In genomic region chr2:161415041-161415440, GRCh38 we compare ENCODE assay signal across 8 cellular contexts. TPM values are rescaled to one million over a fixed set of nuclear protein-coding genes. Genes with fewer than 3 reads are reported as not detected.
A peak's percentile ranks its signal among the peaks of the same experiment; 100 is the strongest.
DNase-seq lines count a peak whose midpoint lies in the region; ATAC-seq and TF ChIP-seq lines count a peak whose summit lies in the region.

No MANE protein-coding gene starts in this region.

- H3K9me3 ChIP-seq in Panc1 (ENCODE audit: control insufficient read depth, insufficient read depth, low read depth, low read length) = no peaks in the 10 kb centered on the region
- no peaks in the 10 kb centered on the region for H3K9me3 ChIP-seq in sigmoid colon

- H3K36me3 ChIP-seq in Panc1 (ENCODE audit: control insufficient read depth, insufficient read depth, low read length) (peaks cover 9% of the 10 kb centered on the region), sigmoid colon (peaks cover 0 to 4% (median 0%) of the 10 kb centered on the region in 4 donors)

- H3K4me1 ChIP-seq in Panc1 (ENCODE audit: control insufficient read depth, insufficient read depth, low read length) (peaks cover 20% of the 10 kb centered on the region), sigmoid colon (peaks cover 0 to 42% (median 36%) of the 10 kb centered on the region in 4 donors)

- in situ Hi-C loops in Panc1 (cut with HindIII; ENCODE audit: low pct_unique_long_range_greater_than_20kb, low sequenced_read_pairs) = no loop called here

- intact Hi-C loops in Panc1 (cut with micrococcal nuclease; ENCODE audit: unreplicated experiment) = loop anchor here (10.0 kb wide), 1 partner anchor 530 kb away; no protein-coding TSS in a partner anchor
- intact Hi-C loops in sigmoid colon (cut with DNase I) = no loop called here

- ATAC-seq in HG02623 (IDR thresholded peaks at IDR 0.05; ENCODE audit: unreplicated experiment) (peak; percentile 23), Panc1 (0 out of 2 replicates have a peak, but pooled peaks have one; percentile 19)

- H3K27me3 ChIP-seq in Panc1 (ENCODE audit: control insufficient read depth, insufficient read depth, low read length) = peaks cover 29% of the 10 kb centered on the region
- H3K27me3 ChIP-seq in sigmoid colon = peaks cover 38 to 74% (median 55%) of the 10 kb centered on the region in 3 donors

- H3K4me3 ChIP-seq in Panc1 (ENCODE audit: low read depth in 2 of 2, low read length in 2 of 2) (peak overlapping the region; percentile 44 to 56), epithelial cell of proximal tubule (ENCODE audit: low read depth, low read length) (peak overlapping the region; percentile 53), sigmoid colon (peak overlapping the region in 3 of 4 donors; percentile 25 to 43 (median 41))

- DNase-seq in NCI-H82 (lab: John Stamatoyannopoulos, UW) = peak; percentile 52
- no peak for DNase-seq in NCI-H82 treated with DMSO at 0.1 percent for 48 hours (lab: John Stamatoyannopoulos, UW; ENCODE audit: unreplicated experiment)
- no peak for DNase-seq in Panc1 (ENCODE audit: low read depth, low spot score)
- no peak for DNase-seq in epithelial cell of proximal tubule (ENCODE audit: low read depth)
- DNase-seq in sigmoid colon = no peak
- no peak for DNase-seq in midbrain (lab: John Stamatoyannopoulos, UW)
- DNase-seq in T1000 (lab: John Stamatoyannopoulos, UW) = no peak

- TF ChIP-seq CTCF in Panc1 (IDR thresholded peaks at IDR 0.05) = no peak
- TF ChIP-seq CTCF in epithelial cell of proximal tubule (conservative IDR thresholded peaks at IDR 0.05; ENCODE audit: low read depth, low read length) = no peak
- no peak for TF ChIP-seq CTCF in sigmoid colon (IDR thresholded peaks at IDR 0.05)

- no peak for TF ChIP-seq POLR2A in sigmoid colon (IDR thresholded peaks at IDR 0.05)

- no peak for TF ChIP-seq EP300 in sigmoid colon (IDR thresholded peaks at IDR 0.05)

- no TSS peak for BruUV-seq in Panc1 (replicated peaks; lab: Mats Ljungman, UMichigan)

- POLR2A ChIA-PET in Panc1 (lab: Charles Lee) = no interaction called here

- 2 to 6% methylated on average over 13 of the region's 13 CpGs for WGBS in sigmoid colon, 2 donors

- no peak overlapping the region for H3K27ac ChIP-seq in Panc1 (ENCODE audit: low read length)
- no peak overlapping the region for H3K27ac ChIP-seq in sigmoid colon

- CTCF ChIA-PET in Panc1 (lab: Charles Lee) = no interaction called here

RNA-seq across cellular contexts. Expression of gene TBR1, which starts 1.1 kb away (rescaled TPM):
- not detected for total RNA-seq in Panc1 (2021; ENCODE audit: unreplicated experiment)
- polyA plus RNA-seq in Panc1 (2012; ENCODE audit: insufficient read length) = not detected
- not detected in 2 replicates for total RNA-seq in epithelial cell of proximal tubule
- total RNA-seq in sigmoid colon = not detected
- polyA plus RNA-seq in sigmoid colon = not detected
